8 cellular contexts compared by ENCODE assay signal in genomic region chr11:119091966-119092879, GRCh38. TPM values are rescaled to one million over a fixed set of nuclear protein-coding genes. Genes with fewer than 3 reads are reported as not detected.
DNase-seq lines count a peak whose midpoint lies in the region; ATAC-seq and TF ChIP-seq lines count a peak whose summit lies in the region.

No MANE protein-coding gene starts in this region.

- H3K4me1 Mint-ChIP-seq in activated T-cell treated with anti-CD3 and anti-CD28 coated beads, Interleukin-2, amount 50 U/mL, for 4 hours (ENCODE audit: low read depth): peaks cover 27% of the 10 kb centered on the region
- H3K4me1 Mint-ChIP-seq in stimulated activated effector memory CD8-positive, alpha-beta T cell treated with anti-CD3 and anti-CD28 coated beads, Interleukin-12 subunit alpha, Interleukin-12 subunit beta, amount 100 ng/mL, for 72 hours: peaks cover 38% of the 10 kb centered on the region

- no TSS peak for BruUV-seq in OCI-LY7 (replicated peaks; lab: Mats Ljungman, UMichigan)

- H3K9me2 ChIP-seq in OCI-LY7 (ENCODE audit: insufficient read depth, low read length): no peaks in the 10 kb centered on the region

- no peak for ATAC-seq in activated T-cell treated with anti-CD3 and anti-CD28 coated beads, Interleukin-2, amount 50 U/mL, for 4 hours
- ATAC-seq in stimulated activated effector memory CD8-positive, alpha-beta T cell treated with anti-CD3 and anti-CD28 coated beads, Interleukin-12 subunit alpha, Interleukin-12 subunit beta, amount 100 ng/mL, for 72 hours: no peak
- ATAC-seq in GM18498 (IDR thresholded peaks at IDR 0.05; ENCODE audit: unreplicated experiment): no peak
- ATAC-seq in HG03469 (IDR thresholded peaks at IDR 0.05; ENCODE audit: unreplicated experiment): no peak
- ATAC-seq in GM18867 (IDR thresholded peaks at IDR 0.05; ENCODE audit: unreplicated experiment): no peak

- no peaks in the 10 kb centered on the region for H3K9me3 Mint-ChIP-seq in activated T-cell treated with anti-CD3 and anti-CD28 coated beads, Interleukin-2, amount 50 U/mL, for 4 hours
- no peaks in the 10 kb centered on the region for H3K9me3 Mint-ChIP-seq in stimulated activated effector memory CD8-positive, alpha-beta T cell treated with anti-CD3 and anti-CD28 coated beads, Interleukin-12 subunit alpha, Interleukin-12 subunit beta, amount 100 ng/mL, for 72 hours

- peaks cover 20% of the 10 kb centered on the region for H3K36me3 Mint-ChIP-seq in activated T-cell treated with anti-CD3 and anti-CD28 coated beads, Interleukin-2, amount 50 U/mL, for 4 hours (ENCODE audit: insufficient read depth)
- peaks cover 65% of the 10 kb centered on the region for H3K36me3 Mint-ChIP-seq in stimulated activated effector memory CD8-positive, alpha-beta T cell treated with anti-CD3 and anti-CD28 coated beads, Interleukin-12 subunit alpha, Interleukin-12 subunit beta, amount 100 ng/mL, for 72 hours

- H3K4me3 ChIP-seq in OCI-LY7 (ENCODE audit: low read depth, low read length, poor library complexity, severe bottlenecking): peak overlapping the region; percentile 81
- H3K4me3 ChIP-seq in coronary artery: peak overlapping the region; percentile 92

- no peak for DNase-seq in activated T-cell treated with anti-CD3 and anti-CD28 coated beads, Interleukin-2, amount 50 U/mL, for 4 hours
- DNase-seq in activated T-cell treated with anti-CD3 and anti-CD28 coated beads for 4 hours (no peak), OCI-LY7 (ENCODE audit: low spot score) (peak; percentile 51), coronary artery (ENCODE audit: low spot score) (no peak)
- DNase-seq in stimulated activated effector memory CD8-positive, alpha-beta T cell treated with anti-CD3 and anti-CD28 coated beads, Interleukin-12 subunit alpha, Interleukin-12 subunit beta, amount 100 ng/mL, for 72 hours (ENCODE audit: low spot score in 2 of 2): no peak

- H3K9me3 ChIP-seq in OCI-LY7 (ENCODE audit: low read length): no peaks in the 10 kb centered on the region

- intact Hi-C loops in OCI-LY7 (cut with micrococcal nuclease; ENCODE audit: unreplicated experiment): no loop called here

- H3K4me3 Mint-ChIP-seq in activated T-cell treated with anti-CD3 and anti-CD28 coated beads, Interleukin-2, amount 50 U/mL, for 4 hours: peak overlapping the region; percentile 92
- H3K4me3 Mint-ChIP-seq in stimulated activated effector memory CD8-positive, alpha-beta T cell treated with anti-CD3 and anti-CD28 coated beads, Interleukin-12 subunit alpha, Interleukin-12 subunit beta, amount 100 ng/mL, for 72 hours: peak overlapping the region; percentile 87

- H3K4me2 ChIP-seq in OCI-LY7 (ENCODE audit: low read length): peak overlapping the region; percentile 79

- no peak overlapping the region for H3K27ac Mint-ChIP-seq in stimulated activated effector memory CD8-positive, alpha-beta T cell treated with anti-CD3 and anti-CD28 coated beads, Interleukin-12 subunit alpha, Interleukin-12 subunit beta, amount 100 ng/mL, for 72 hours

- H4K20me1 ChIP-seq in OCI-LY7 (ENCODE audit: insufficient read depth, low read length): peaks cover 23% of the 10 kb centered on the region

- peaks cover 59% of the 10 kb centered on the region for H3K36me3 ChIP-seq in OCI-LY7 (ENCODE audit: insufficient read depth, low read length)

- TF ChIP-seq CTCF in OCI-LY7 (conservative IDR thresholded peaks at IDR 0.05; ENCODE audit: low read length) (no peak), coronary artery (IDR thresholded peaks at IDR 0.05) (no peak)

- H2AFZ ChIP-seq in OCI-LY7 (ENCODE audit: low read length): no peak overlapping the region

- POLR2A ChIA-PET in OCI-LY7 (lab: Charles Lee): interaction anchor here (0.5 to 1.2 kb wide), 4 partner anchors 9 to 72 kb away, joined by 3 to 5 read pairs (median 3); partner anchors contain the start of genes DPAGT1 and VPS11

- peaks cover 63% of the 10 kb centered on the region for H3K4me1 ChIP-seq in OCI-LY7 (ENCODE audit: insufficient read depth, low read length, poor library complexity, severe bottlenecking)

- CTCF ChIA-PET in OCI-LY7 (lab: Charles Lee; ENCODE audit: unreplicated experiment): interaction anchor here (1.2 kb wide), 1 partner anchor 34 kb away, joined by 3 read pairs; no protein-coding TSS in a partner anchor

- H3K27ac ChIP-seq in OCI-LY7 (ENCODE audit: low read depth, low read length, poor library complexity, severe bottlenecking) (peak overlapping the region; percentile 79), coronary artery (peak overlapping the region in 1 of 2 donors; percentile 47)

- H3K79me2 ChIP-seq in OCI-LY7 (ENCODE audit: insufficient read depth, low read depth, low read length): peaks cover 38% of the 10 kb centered on the region

- no peaks in the 10 kb centered on the region for H3K27me3 Mint-ChIP-seq in activated T-cell treated with anti-CD3 and anti-CD28 coated beads, Interleukin-2, amount 50 U/mL, for 4 hours (ENCODE audit: low read depth)

RNA-seq across cellular contexts. Expression of gene HMBS, which starts 7.5 kb away (rescaled TPM):
- 10 to 100 TPM; 43.7 to 64.7 (median 60.1) TPM for total RNA-seq in activated T-cell treated with anti-CD3 and anti-CD28 coated beads, Interleukin-2, amount 50 U/mL, for 4 hours
- total RNA-seq in OCI-LY7 (2014; rRNA removed; shearing (Covaris generic)): 12.1 and 12.2 TPM in 2 replicates
- total RNA-seq in OCI-LY7 (2022): 49.6 and 50.0 TPM in 2 replicates

RNA-seq across cellular contexts. Expression of gene DPAGT1, which starts 9.4 kb away (rescaled TPM):
- 10 to 100 TPM; 53.9 to 61.0 (median 60.9) TPM for total RNA-seq in activated T-cell treated with anti-CD3 and anti-CD28 coated beads, Interleukin-2, amount 50 U/mL, for 4 hours
- total RNA-seq in OCI-LY7 (2014; rRNA removed; shearing (Covaris generic)): 31.7 and 35.8 TPM in 2 replicates
- 72.4 and 83.4 TPM in 2 replicates for total RNA-seq in OCI-LY7 (2022)

RNA-seq across cellular contexts. Expression of gene C2CD2L, which starts 14.9 kb away (rescaled TPM):
- 10 to 100 TPM; 22.0 to 24.7 (median 23.0) TPM for total RNA-seq in activated T-cell treated with anti-CD3 and anti-CD28 coated beads, Interleukin-2, amount 50 U/mL, for 4 hours
- 6.5 and 10.6 TPM in 2 replicates for total RNA-seq in OCI-LY7 (2014; rRNA removed; shearing (Covaris generic))
- 19.0 and 19.9 TPM in 2 replicates for total RNA-seq in OCI-LY7 (2022)

RNA-seq across cellular contexts. Expression of gene VPS11, which starts 24.6 kb away (rescaled TPM):
- 10 to 100 TPM; 24.1 to 31.5 (median 30.0) TPM for total RNA-seq in activated T-cell treated with anti-CD3 and anti-CD28 coated beads, Interleukin-2, amount 50 U/mL, for 4 hours
- total RNA-seq in OCI-LY7 (2014; rRNA removed; shearing (Covaris generic)): 32.2 and 46.1 TPM in 2 replicates
- total RNA-seq in OCI-LY7 (2022): 23.3 and 25.7 TPM in 2 replicates

RNA-seq across cellular contexts. Expression of gene HINFP, which starts 29.2 kb away (rescaled TPM):
- 10 to 100 TPM; 20.1 to 26.2 (median 21.1) TPM for total RNA-seq in activated T-cell treated with anti-CD3 and anti-CD28 coated beads, Interleukin-2, amount 50 U/mL, for 4 hours
- 18.2 and 27.7 TPM in 2 replicates for total RNA-seq in OCI-LY7 (2014; rRNA removed; shearing (Covaris generic))
- 29.6 and 30.8 TPM in 2 replicates for total RNA-seq in OCI-LY7 (2022)
